In the genomic region with DNA sequence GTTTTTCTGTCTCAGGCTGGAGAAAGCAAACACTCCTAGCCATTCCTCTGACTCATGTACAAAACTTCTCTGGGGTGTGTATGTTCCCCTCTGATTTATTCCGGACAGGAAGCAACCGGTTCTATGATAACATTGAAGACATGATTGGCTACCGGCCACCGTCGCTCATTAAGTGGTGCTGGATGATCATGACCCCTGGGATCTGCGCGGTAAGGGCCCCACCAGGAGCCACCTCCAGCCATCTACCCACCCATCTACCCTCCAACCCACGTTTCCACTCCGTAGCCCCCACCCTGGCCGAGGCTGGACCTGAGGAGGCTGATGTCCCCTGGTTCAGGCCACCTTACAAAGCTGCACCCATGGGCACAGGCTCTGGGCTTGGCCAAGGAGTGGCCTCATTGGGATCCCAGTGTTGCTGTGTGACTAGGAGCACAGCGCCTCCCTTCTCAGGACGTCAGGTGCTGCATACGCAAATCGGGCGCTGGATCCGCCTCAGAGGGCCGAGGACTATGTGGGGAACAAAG, we compare ENCODE assay signal across 1 cellular context.
TF ChIP-seq lines count a peak whose summit lies in the region.

No MANE protein-coding gene starts in this region.

TF ChIP-seq in H1, 55 proteins besides CTCF, POLR2A, EP300 and RAD21:
- no peak for TF ChIP-seq KDM1A (IDR thresholded peaks at IDR 0.05; ENCODE audit: borderline replicate concordance, low read length)
- no peak for TF ChIP-seq SRF (IDR thresholded peaks at IDR 0.05; ENCODE audit: low read depth, low read length)
- TF ChIP-seq POLR2AphosphoS5 (IDR thresholded peaks at IDR 0.05; ENCODE audit: low read depth, low read length), result no peak
